8 cellular contexts compared by ENCODE assay signal in genomic region chr4:183399166-183399565, GRCh38.
DNase-seq lines count a peak whose midpoint lies in the region; TF ChIP-seq lines count a peak whose summit lies in the region.
"Had no signal": no experiment of that assay in that cellular context is flagged by ENCODE, and none has a peak within 500 bp of the region (broad histone marks: within the 10 kb centered on the region; RNA-seq: fewer than 3 reads in every experiment).

No MANE protein-coding gene starts in this region.

- H3K27me3 Mint-ChIP-seq in nephron progenitor cell (ENCODE audit: low read depth, poor library complexity), result peaks cover 9% of the 10 kb centered on the region

- no peak overlapping the region for H3K27ac Mint-ChIP-seq in nephron progenitor cell

- in situ Hi-C loops in brain microvascular endothelial cell (cut with HindIII; ENCODE audit: low pct_ligation_motif_present, low sequenced_read_pairs), result no loop called here

- peaks cover 66% of the 10 kb centered on the region for H3K4me1 Mint-ChIP-seq in nephron progenitor cell

- H3K9me3 Mint-ChIP-seq in nephron progenitor cell, result no peaks in the 10 kb centered on the region

- H3K36me3 ChIP-seq in brain microvascular endothelial cell (replicated peaks), result no peaks in the 10 kb centered on the region
- H3K36me3 ChIP-seq: cardiac muscle cell had no signal

- H3K4me3 ChIP-seq in HL-60 (replicated peaks; ENCODE audit: insufficient read depth, low read length) (peak overlapping the region; percentile 23), brain microvascular endothelial cell (ENCODE audit: low read depth, low read length) (peak overlapping the region; percentile 59)

- no peak overlapping the region for H3K27ac ChIP-seq in HL-60 (replicated peaks)
- no peak overlapping the region for H3K27ac ChIP-seq in brain microvascular endothelial cell
- H3K27ac ChIP-seq: cardiac muscle cell had no signal

- peak; percentile 10 for DNase-seq in GDM1 (lab: John Stamatoyannopoulos, UW)
- DNase-seq in HL-60 (ENCODE audit: low read depth in 1 of 2, low spot score in 1 of 2), result no peak
- DNase-seq in brain microvascular endothelial cell, result no peak
- DNase-seq in nephron progenitor cell, result no peak
- DNase-seq in central memory CD4-positive, alpha-beta T cell, result no peak
- no peak for DNase-seq in NCI-H2029 treated with DMSO at 0.1 percent for 48 hours (lab: John Stamatoyannopoulos, UW)
- no peak for DNase-seq in cerebellar nuclear complex (lab: John Stamatoyannopoulos, UW)

- no peaks in the 10 kb centered on the region for H3K36me3 Mint-ChIP-seq in nephron progenitor cell (ENCODE audit: low read depth)

- TF ChIP-seq CTCF in HL-60 (IDR thresholded peaks at IDR 0.05; ENCODE audit: insufficient read depth, low read length) (no peak), brain microvascular endothelial cell (IDR thresholded peaks at IDR 0.05; ENCODE audit: low read depth, low read length, missing control alignments) (no peak), nephron progenitor cell (IDR thresholded peaks at IDR 0.05) (no peak)

- H3K4me3 Mint-ChIP-seq in nephron progenitor cell, result peak overlapping the region; percentile 49

- no peaks in the 10 kb centered on the region for H3K27me3 ChIP-seq in HL-60 (ENCODE audit: insufficient read depth, poor library complexity, severe bottlenecking)
- no peaks in the 10 kb centered on the region for H3K27me3 ChIP-seq in brain microvascular endothelial cell (replicated peaks)
